22 cellular contexts compared by ENCODE assay signal in genomic region chr10:43073721-43074120, GRCh38. TPM values are rescaled to one million over a fixed set of nuclear protein-coding genes. Genes with fewer than 3 reads are reported as not detected.
"Had no signal": no experiment of that assay in that cellular context is flagged by ENCODE, and none has a peak within 500 bp of the region (broad histone marks: within the 10 kb centered on the region; RNA-seq: fewer than 3 reads in every experiment).

No MANE protein-coding gene starts in this region.

- H3K4me1 ChIP-seq: SJCRH30 had no signal

- H3K4me3 ChIP-seq: MG63, SJCRH30 had no signal

- H3K9me3 ChIP-seq: MG63, SJCRH30 had no signal

- ATAC-seq: HepG2, SK-N-SH treated with all-trans-retinoic acid at 6 μM for 48 hours had no signal

- H3K27ac ChIP-seq: SJCRH30 had no signal

- DNase-seq: IMR-90, Karpas-422, KG1, MG63, NCI-H1092, NCI-H1105 treated with DMSO at 0.1 percent for 48 hours, NCI-H1417 treated with DMSO at 0.1 percent for 48 hours, NCI-H146, NCI-H1694 treated with DMSO at 0.1 percent for 48 hours, NCI-H1930, NCI-H2081, NCI-H2107, NCI-H2227 treated with DMSO at 0.1 percent for 48 hours, NCI-H524, NCI-H526 treated with DMSO at 0.1 percent for 48 hours, NCI-H748 treated with DMSO at 0.1 percent for 48 hours, RPMI8226, SHP77 treated with DMSO at 0.1 percent for 48 hours, SJCRH30 had no signal

- FAIRE-seq: HepG2, RCC 7860 had no signal

- H3K36me3 ChIP-seq: MG63, SJCRH30 had no signal

- H3K27me3 ChIP-seq: SJCRH30 had no signal

RNA-seq across cellular contexts. Expression of gene RET, which starts 3.1 kb away (rescaled TPM):
- polyA plus RNA-seq: HepG2 had no signal
